Comparison of ENCODE assay signal across 14 cellular contexts in the genomic region with DNA sequence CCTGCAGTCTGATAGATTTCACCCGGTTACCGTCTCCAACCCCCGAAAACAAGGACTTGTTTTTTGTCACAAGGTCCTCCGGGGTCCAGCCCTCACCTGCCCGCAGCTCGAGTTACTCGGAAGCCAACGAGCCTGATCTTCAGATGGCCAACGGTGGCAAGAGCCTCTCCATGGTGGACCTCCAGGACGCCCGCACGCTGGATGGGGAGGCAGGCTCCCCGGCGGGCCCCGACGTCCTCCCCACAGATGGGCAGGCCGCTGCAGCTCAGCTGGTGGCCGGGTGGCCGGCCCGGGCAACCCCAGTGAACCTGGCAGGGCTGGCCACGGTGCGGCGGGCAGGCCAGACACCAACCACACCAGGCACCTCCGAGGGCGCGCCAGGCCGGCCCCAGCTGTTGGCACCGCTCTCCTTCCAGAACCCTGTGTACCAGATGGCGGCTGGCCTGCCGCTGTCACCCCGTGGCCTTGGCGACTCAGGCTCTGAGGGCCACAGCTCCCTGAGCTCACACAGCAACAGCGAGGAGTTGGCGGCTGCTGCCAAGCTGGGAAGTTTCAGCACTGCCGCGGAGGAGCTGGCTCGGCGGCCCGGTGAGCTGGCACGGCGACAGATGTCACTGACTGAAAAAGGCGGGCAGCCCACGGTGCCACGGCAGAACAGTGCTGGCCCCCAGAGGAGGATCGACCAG.
DNase-seq lines count a peak whose midpoint lies in the region; ATAC-seq, FAIRE-seq and TF ChIP-seq lines count a peak whose summit lies in the region.
"Had no signal": no experiment of that assay in that cellular context is flagged by ENCODE, and none has a peak within 500 bp of the region (broad histone marks: within the 10 kb centered on the region; RNA-seq: fewer than 3 reads in every experiment).

No MANE protein-coding gene starts in this region.

- peaks cover 32 to 38% of the 10 kb centered on the region in 2 donors for H3K4me1 ChIP-seq in ascending aorta
- H3K4me1 ChIP-seq in right atrium auricular region: peaks cover 0 to 48% of the 10 kb centered on the region in 2 donors
- H3K4me1 ChIP-seq in psoas muscle: peaks cover 31% of the 10 kb centered on the region
- H3K4me1 ChIP-seq in esophagus muscularis mucosa: peaks cover 12 to 26% (median 16%) of the 10 kb centered on the region in 4 donors
- H3K4me1 ChIP-seq: transverse colon had no signal

- H3K27ac ChIP-seq in ascending aorta (peak overlapping the region; percentile 82 to 94), right atrium auricular region (peak overlapping the region; percentile 22 to 53), psoas muscle (peak overlapping the region; percentile 56), esophagus muscularis mucosa (replicated peaks in 1 of 4) (peak overlapping the region in 1 of 4 donors; percentile 55)

- H3K36me3 ChIP-seq in ascending aorta: peaks cover 59 to 73% of the 10 kb centered on the region in 2 donors
- peaks cover 82% of the 10 kb centered on the region for H3K36me3 ChIP-seq in right atrium auricular region
- peaks cover 10 to 92% of the 10 kb centered on the region in 2 donors for H3K36me3 ChIP-seq in psoas muscle (ENCODE audit: insufficient read depth in 1 of 2, low read depth in 1 of 2)
- H3K36me3 ChIP-seq in esophagus muscularis mucosa: peaks cover 73 to 100% (median 96%) of the 10 kb centered on the region in 4 donors

- H3K27me3 ChIP-seq in ascending aorta: no peaks in the 10 kb centered on the region
- no peaks in the 10 kb centered on the region for H3K27me3 ChIP-seq in right atrium auricular region
- H3K27me3 ChIP-seq in psoas muscle (ENCODE audit: insufficient read depth in 3 of 3, low read length in 2 of 3): no peaks in the 10 kb centered on the region
- no peaks in the 10 kb centered on the region for H3K27me3 ChIP-seq in esophagus muscularis mucosa
- H3K27me3 ChIP-seq: transverse colon had no signal

- no peak overlapping the region for H3K27ac Mint-ChIP-seq in CD14-positive monocyte
- H3K27ac Mint-ChIP-seq: activated CD8-positive, alpha-beta T cell treated with anti-CD3 and anti-CD28 coated beads, Interleukin-2, amount 10 ng/mL, durations not matched to agents 7 days and 5 days had no signal

- H3K4me1 Mint-ChIP-seq in CD14-positive monocyte: no peaks in the 10 kb centered on the region

- peaks cover 0 to 3% (median 0%) of the 10 kb centered on the region in 3 donors for H3K27me3 Mint-ChIP-seq in CD14-positive monocyte (ENCODE audit: low read depth in 3 of 3)

- no peaks in the 10 kb centered on the region for H3K9me3 Mint-ChIP-seq in CD14-positive monocyte
- H3K9me3 Mint-ChIP-seq: HFFc6 had no signal

- peak; percentile 34 for DNase-seq in CD14-positive monocyte (ENCODE audit: low spot score)
- DNase-seq in ascending aorta (ENCODE audit: low spot score in 2 of 2): peak; percentile 53 to 87
- no peak for DNase-seq in right atrium auricular region (ENCODE audit: low spot score)
- DNase-seq in psoas muscle: peak; percentile 89 to 96
- no peak for DNase-seq in hepatic stellate cell (ENCODE audit: low spot score)
- DNase-seq in esophagus muscularis mucosa (ENCODE audit: extremely low spot score): no peak
- DNase-seq in NCI-H128 (lab: John Stamatoyannopoulos, UW; ENCODE audit: unreplicated experiment): no peak
- DNase-seq in H54 (ENCODE audit: insufficient read length, low spot score): no peak
- DNase-seq: activated CD8-positive, alpha-beta T cell treated with anti-CD3 and anti-CD28 coated beads, Interleukin-2, amount 10 ng/mL, durations not matched to agents 7 days and 5 days; DMS79; HFFc6; mesenchymal stem cell; stimulated activated CD4-positive, alpha-beta T cell treated with anti-CD3 and anti-CD28 coated beads, Interleukin-15, amount 100 ng/mL, for 24 hours; transverse colon had no signal

- ATAC-seq in psoas muscle: peak; percentile 94 to 96 (median 96)
- ATAC-seq: activated CD8-positive, alpha-beta T cell treated with anti-CD3 and anti-CD28 coated beads, Interleukin-2, amount 10 ng/mL, durations not matched to agents 7 days and 5 days had no signal

- no peak for TF ChIP-seq POLR2A in esophagus muscularis mucosa (IDR thresholded peaks at IDR 0.05; ENCODE audit: low read depth)
- no peak for TF ChIP-seq POLR2A in H54 (IDR thresholded peaks at IDR 0.05; ENCODE audit: low read depth, low read length)

- H3K36me3 Mint-ChIP-seq in CD14-positive monocyte: no peaks in the 10 kb centered on the region

- no peak for TF ChIP-seq EP300 in esophagus muscularis mucosa (IDR thresholded peaks at IDR 0.05)

- TF ChIP-seq CTCF in CD14-positive monocyte (IDR thresholded peaks at IDR 0.05) (no peak), ascending aorta (IDR thresholded peaks at IDR 0.05) (no peak), right atrium auricular region (IDR thresholded peaks at IDR 0.05) (no peak), psoas muscle (IDR thresholded peaks at IDR 0.05) (no peak), esophagus muscularis mucosa (IDR thresholded peaks at IDR 0.05) (no peak)

- intact Hi-C loops in CD14-positive monocyte (cut with micrococcal nuclease) (no loop called here), ascending aorta (cut with DNase I) (loop anchor here (1.0 to 5.0 kb wide), 3 partner anchors 28 to 215 kb away; no protein-coding TSS in a partner anchor), psoas muscle (cut with DNase I) (no loop called here), esophagus muscularis mucosa (cut with DNase I) (loop anchor here (10.0 kb wide), 1 partner anchor 132 kb away; no protein-coding TSS in a partner anchor)

- H3K9me3 ChIP-seq in ascending aorta: no peaks in the 10 kb centered on the region
- no peaks in the 10 kb centered on the region for H3K9me3 ChIP-seq in right atrium auricular region
- no peaks in the 10 kb centered on the region for H3K9me3 ChIP-seq in psoas muscle
- H3K9me3 ChIP-seq in esophagus muscularis mucosa: no peaks in the 10 kb centered on the region
- H3K9me3 ChIP-seq: transverse colon had no signal

- FAIRE-seq in H54 (lab: Jason Lieb, UNC): no peak

- H3K4me3 Mint-ChIP-seq in CD14-positive monocyte: no peak overlapping the region
- H3K4me3 Mint-ChIP-seq: activated CD8-positive, alpha-beta T cell treated with anti-CD3 and anti-CD28 coated beads, Interleukin-2, amount 10 ng/mL, durations not matched to agents 7 days and 5 days; HFFc6 had no signal

- 22 to 41% (median 37%) methylated on average over 34 to 45 of the region's 45 CpGs for WGBS in psoas muscle, 3 donors
- WGBS in esophagus muscularis mucosa: 85% methylated on average over 13 of the region's 45 CpGs

- H3K4me3 ChIP-seq in ascending aorta (peak overlapping the region in 1 of 2 donors; percentile 7), right atrium auricular region (no peak overlapping the region), psoas muscle (no peak overlapping the region), esophagus muscularis mucosa (no peak overlapping the region)
- H3K4me3 ChIP-seq: transverse colon had no signal

Comparison
In these comparisons a context has a peak if more than half of its experiments do, and no peak if none do; other contexts are left out.
1. DNase-seq: peak in CD14-positive monocyte (single experiment), ascending aorta (2 of 2) and psoas muscle (2 of 2); none in right atrium auricular region (single experiment), hepatic stellate cell (single experiment), esophagus muscularis mucosa (single experiment), NCI-H128 (single experiment) and H54 (single experiment).
2. intact Hi-C loops: an anchor here in ascending aorta (1.0 to 5.0 kb wide) and esophagus muscularis mucosa (10.0 kb wide); none called in CD14-positive monocyte and psoas muscle.